In the genomic region with DNA sequence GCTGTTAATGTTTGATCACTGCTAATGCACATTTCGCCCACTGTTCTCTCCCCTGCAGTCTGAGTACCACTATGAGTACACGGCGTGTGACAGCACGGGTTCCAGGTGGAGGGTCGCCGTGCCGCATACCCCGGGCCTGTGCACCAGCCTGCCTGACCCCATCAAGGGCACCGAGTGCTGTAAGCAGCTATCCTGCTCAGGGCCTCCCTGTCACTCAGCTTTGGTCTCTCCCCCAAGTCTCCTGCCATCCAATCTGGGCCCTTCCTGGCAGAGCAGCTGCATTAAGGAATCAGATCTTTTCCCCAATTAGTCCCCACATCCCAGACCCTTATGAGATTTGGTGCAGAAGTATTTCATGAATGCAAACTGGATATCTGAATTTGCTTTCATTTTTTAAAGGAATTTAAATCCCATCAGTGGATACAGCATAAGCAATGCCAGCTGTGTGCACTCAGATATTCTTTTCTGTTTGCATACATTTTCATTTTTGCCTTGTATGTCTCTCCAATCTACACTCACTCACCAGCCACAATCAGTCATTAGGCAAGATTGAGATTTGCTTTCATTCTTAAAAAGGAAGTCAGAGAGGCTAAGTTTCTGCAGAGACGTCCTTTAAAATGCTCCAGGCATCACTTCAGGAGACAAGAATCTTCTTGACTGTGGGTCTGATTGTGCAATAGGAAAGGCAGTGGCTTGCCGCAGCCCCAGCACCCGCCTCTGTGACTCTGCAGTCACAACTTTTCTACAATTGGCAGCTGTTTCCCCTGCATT, we compare ENCODE assay signal across 1 cellular context.
TF ChIP-seq lines count a peak whose summit lies in the region.

No MANE protein-coding gene starts in this region.

TF ChIP-seq in K562, 482 proteins besides CTCF, POLR2A, EP300 and RAD21:
- TF ChIP-seq, protein P1, sequence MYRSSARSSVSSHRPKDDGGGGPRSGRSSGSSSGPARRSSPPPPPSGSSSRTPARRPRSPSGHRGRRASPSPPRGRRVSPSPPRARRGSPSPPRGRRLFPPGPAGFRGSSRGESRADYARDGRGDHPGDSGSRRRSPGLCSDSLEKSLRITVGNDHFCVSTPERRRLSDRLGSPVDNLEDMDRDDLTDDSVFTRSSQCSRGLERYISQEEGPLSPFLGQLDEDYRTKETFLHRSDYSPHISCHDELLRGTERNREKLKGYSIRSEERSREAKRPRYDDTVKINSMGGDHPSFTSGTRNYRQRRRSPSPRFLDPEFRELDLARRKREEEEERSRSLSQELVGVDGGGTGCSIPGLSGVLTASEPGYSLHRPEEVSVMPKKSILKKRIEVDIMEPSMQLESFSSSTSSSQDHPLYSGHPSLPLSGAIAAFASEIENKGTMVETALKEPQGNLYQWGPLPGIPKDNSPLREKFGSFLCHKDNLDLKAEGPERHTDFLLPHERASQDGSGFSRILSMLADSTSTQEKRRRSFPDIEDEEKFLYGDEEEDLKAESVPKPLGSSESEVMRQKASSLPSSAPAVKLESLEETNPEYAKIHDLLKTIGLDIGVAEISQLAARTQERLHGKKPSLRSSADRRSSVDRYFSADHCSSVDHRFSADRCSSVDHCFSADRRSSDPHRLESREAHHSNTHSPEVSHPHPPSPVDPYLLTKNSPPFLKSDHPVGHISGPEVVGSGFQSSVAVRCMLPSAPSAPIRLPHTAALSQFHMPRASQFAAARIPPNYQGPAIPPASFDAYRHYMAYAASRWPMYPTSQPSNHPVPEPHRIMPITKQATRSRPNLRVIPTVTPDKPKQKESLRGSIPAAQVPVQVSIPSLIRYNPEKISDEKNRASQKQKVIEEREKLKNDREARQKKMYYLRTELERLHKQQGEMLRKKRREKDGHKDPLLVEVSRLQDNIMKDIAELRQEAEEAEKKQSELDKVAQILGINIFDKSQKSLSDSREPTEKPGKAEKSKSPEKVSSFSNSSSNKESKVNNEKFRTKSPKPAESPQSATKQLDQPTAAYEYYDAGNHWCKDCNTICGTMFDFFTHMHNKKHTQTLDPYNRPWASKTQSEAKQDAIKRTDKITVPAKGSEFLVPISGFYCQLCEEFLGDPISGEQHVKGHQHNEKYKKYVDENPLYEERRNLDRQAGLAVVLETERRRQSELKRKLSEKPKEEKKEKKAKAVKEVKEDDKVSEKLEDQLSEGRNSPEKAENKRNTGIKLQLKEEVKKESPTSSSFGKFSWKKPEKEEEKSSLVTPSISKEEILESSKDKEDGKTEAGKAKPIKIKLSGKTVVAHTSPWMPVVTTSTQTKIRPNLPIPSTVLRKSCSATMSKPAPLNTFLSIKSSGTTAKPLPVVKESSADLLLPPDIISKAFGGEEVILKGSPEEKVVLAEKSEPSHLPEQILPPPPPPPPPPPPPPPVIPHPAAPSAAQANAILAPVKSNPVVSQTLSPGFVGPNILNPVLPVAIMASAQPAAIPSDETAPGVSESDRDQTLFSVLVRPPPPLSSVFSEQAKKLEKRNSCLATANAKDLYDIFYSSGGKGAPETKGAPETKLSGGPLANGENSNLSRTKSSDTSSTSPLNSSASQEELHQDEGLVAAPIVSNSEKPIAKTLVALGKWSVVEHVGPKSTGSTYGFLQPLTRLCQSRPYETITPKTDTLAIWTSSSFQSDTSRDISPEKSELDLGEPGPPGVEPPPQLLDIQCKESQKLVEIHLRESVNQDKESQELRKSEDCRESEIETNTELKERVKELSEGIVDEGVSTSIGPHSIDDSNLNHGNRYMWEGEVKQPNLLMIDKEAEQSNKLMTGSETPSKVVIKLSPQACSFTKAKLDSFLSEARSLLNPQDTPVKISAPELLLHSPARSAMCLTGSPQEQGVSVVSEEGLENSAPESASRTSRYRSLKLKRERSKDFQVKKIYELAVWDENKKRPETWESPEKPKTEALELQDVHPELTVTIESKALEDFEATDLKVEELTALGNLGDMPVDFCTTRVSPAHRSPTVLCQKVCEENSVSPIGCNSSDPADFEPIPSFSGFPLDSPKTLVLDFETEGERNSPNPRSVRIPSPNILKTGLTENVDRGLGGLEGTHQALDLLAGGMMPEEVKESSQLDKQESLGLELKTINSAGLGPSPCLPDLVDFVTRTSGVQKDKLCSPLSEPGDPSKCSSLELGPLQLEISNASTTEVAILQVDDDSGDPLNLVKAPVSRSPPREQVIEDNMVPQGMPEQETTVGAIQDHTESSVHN (IDR thresholded peaks at IDR 0.05; ENCODE audit: borderline replicate concordance in 1 of 2, low read depth in 1 of 2) = no peak
- TF ChIP-seq PKNOX1 (IDR thresholded peaks at IDR 0.05) (peak; percentile 58), PHF8 (IDR thresholded peaks at IDR 0.05; ENCODE audit: borderline replicate concordance, low read length) (no peak), CEBPB (tag; IDR thresholded peaks at IDR 0.05) (peak; percentile 100), ATF4 (CRISPR knock-in tag; IDR thresholded peaks at IDR 0.05) (0 out of 2 replicates have a peak, but pooled peaks have one; percentile 10), HES1 (IDR thresholded peaks at IDR 0.05; ENCODE audit: low read depth) (0 out of 2 replicates have a peak, but pooled peaks have one; percentile 21), ZNF24 (IDR thresholded peaks at IDR 0.05) (0 out of 2 replicates have a peak, but pooled peaks have one; percentile 9), MAZ (CRISPR knock-in tag; conservative IDR thresholded peaks at IDR 0.05 in 1 of 2, IDR thresholded peaks at IDR 0.05 in 1 of 2) (peak in 1 of 2 experiments; percentile 35; a peak in 1 of 4 replicates), NRF1 (conservative IDR thresholded peaks at IDR 0.05 in 1 of 2, IDR thresholded peaks at IDR 0.05 in 1 of 2) (peak in 1 of 2 experiments; percentile 17; a peak in 1 of 4 replicates), FOXK2 (conservative IDR thresholded peaks at IDR 0.05 in 1 of 2, IDR thresholded peaks at IDR 0.05 in 1 of 2; ENCODE audit: low read depth in 2 of 2) (no peak), BACH1 (tag; IDR thresholded peaks at IDR 0.05) (peak; percentile 46; the same call in 1 of the 2 replicates), NFE2 (IDR thresholded peaks at IDR 0.05; ENCODE audit: low read depth) (0 out of 2 replicates have a peak, but pooled peaks have one; percentile 8), OTX1 (CRISPR knock-in tag; IDR thresholded peaks at IDR 0.05) (no peak), JUND (IDR thresholded peaks at IDR 0.05; ENCODE audit: borderline replicate concordance, low read depth, low read length) (0 out of 2 replicates have a peak, but pooled peaks have one; percentile 6), JUND (tag; IDR thresholded peaks at IDR 0.05; ENCODE audit: borderline replicate concordance, low read depth, low read length) (no peak; the same call in 2 of the 3 replicates), SOX6 (IDR thresholded peaks at IDR 0.05) (peak; percentile 10; the same call in 1 of the 2 replicates), RCOR1 (IDR thresholded peaks at IDR 0.05; ENCODE audit: borderline replicate concordance in 1 of 2, low read depth in 2 of 2, low read length in 2 of 2) (peak in 1 of 2 experiments; percentile 50; a peak in 1 of 4 replicates), ZNF41 (CRISPR knock-in tag; conservative IDR thresholded peaks at IDR 0.05) (no peak), TRIM24 (IDR thresholded peaks at IDR 0.05) (peak in 1 of 2 experiments; percentile 36; a peak in 1 of 4 replicates), CEBPG (CRISPR knock-in tag; IDR thresholded peaks at IDR 0.05) (peak; percentile 96), CEBPG (tag; conservative IDR thresholded peaks at IDR 0.05 in 1 of 2, IDR thresholded peaks at IDR 0.05 in 1 of 2) (peak; percentile 98 to 100), CTBP1 (IDR thresholded peaks at IDR 0.05; ENCODE audit: borderline replicate concordance) (peak; percentile 76), ZKSCAN3 (CRISPR knock-in tag; IDR thresholded peaks at IDR 0.05) (no peak), POLR2G (IDR thresholded peaks at IDR 0.05; ENCODE audit: low read depth, low read length) (no peak)
- TF ChIP-seq, protein P2, sequence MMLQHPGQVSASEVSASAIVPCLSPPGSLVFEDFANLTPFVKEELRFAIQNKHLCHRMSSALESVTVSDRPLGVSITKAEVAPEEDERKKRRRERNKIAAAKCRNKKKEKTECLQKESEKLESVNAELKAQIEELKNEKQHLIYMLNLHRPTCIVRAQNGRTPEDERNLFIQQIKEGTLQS (IDR thresholded peaks at IDR 0.05) = peak; percentile 69
- TF ChIP-seq, protein P2 (CRISPR knock-in tag; conservative IDR thresholded peaks at IDR 0.05) = no peak
- TF ChIP-seq, protein P3, sequence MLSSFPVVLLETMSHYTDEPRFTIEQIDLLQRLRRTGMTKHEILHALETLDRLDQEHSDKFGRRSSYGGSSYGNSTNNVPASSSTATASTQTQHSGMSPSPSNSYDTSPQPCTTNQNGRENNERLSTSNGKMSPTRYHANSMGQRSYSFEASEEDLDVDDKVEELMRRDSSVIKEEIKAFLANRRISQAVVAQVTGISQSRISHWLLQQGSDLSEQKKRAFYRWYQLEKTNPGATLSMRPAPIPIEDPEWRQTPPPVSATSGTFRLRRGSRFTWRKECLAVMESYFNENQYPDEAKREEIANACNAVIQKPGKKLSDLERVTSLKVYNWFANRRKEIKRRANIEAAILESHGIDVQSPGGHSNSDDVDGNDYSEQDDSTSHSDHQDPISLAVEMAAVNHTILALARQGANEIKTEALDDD (IDR thresholded peaks at IDR 0.05) = 0 out of 2 replicates have a peak, but pooled peaks have one; percentile 15
- TF ChIP-seq, protein P4, sequence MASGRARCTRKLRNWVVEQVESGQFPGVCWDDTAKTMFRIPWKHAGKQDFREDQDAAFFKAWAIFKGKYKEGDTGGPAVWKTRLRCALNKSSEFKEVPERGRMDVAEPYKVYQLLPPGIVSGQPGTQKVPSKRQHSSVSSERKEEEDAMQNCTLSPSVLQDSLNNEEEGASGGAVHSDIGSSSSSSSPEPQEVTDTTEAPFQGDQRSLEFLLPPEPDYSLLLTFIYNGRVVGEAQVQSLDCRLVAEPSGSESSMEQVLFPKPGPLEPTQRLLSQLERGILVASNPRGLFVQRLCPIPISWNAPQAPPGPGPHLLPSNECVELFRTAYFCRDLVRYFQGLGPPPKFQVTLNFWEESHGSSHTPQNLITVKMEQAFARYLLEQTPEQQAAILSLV (tag; IDR thresholded peaks at IDR 0.05) = peak; percentile 86
